8 cellular contexts compared by ENCODE assay signal in the genomic region with DNA sequence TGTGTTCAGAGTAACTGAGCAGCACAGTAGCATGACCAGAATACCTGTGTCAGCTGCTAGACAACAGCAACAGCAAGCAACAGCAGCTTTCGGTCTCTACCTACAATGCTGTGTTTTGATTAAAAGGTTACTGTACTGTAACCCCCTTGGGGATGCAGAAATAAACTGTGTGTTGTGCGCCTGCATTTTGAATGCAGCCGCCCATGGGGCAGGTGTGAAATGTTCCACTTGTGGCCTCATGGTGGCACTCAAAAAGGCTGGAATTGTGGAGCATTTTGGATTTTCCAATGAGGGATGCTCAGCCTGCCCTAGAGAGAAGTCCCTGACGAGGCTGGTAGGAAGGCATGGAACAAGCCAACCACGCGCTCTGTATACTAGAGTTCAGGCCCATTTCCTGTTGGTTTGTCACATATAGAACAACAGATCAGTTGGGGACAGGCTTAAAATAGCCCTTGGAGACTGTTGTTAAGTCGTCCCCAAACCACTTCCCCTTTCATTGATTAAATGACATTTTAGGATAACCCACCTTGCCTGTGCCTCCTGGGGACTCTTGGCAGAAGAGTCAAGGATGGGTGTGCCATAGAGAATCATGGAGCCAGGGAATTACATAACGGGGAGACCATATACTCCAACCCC. TPM values are rescaled to one million over a fixed set of nuclear protein-coding genes. Genes with fewer than 3 reads are reported as not detected.
DNase-seq lines count a peak whose midpoint lies in the region; ATAC-seq, FAIRE-seq and TF ChIP-seq lines count a peak whose summit lies in the region.

No MANE protein-coding gene starts in this region.

- no peaks in the 10 kb centered on the region for H3K4me1 ChIP-seq in right cardiac atrium (ENCODE audit: control insufficient read depth, insufficient read depth, low read length)

- no peak overlapping the region for H3K4me3 ChIP-seq in right cardiac atrium (ENCODE audit: low read length)

- no peaks in the 10 kb centered on the region for H3K27me3 ChIP-seq in right cardiac atrium (ENCODE audit: control insufficient read depth, insufficient read depth)

- DNase-seq in D721Med (ENCODE audit: insufficient read length, low spot score) (no peak), RWPE1 (ENCODE audit: low spot score) (no peak), right cardiac atrium (no peak), HCEC 1CT (no peak), T1000 (lab: John Stamatoyannopoulos, UW) (no peak), NCI-H446 treated with DMSO at 0.1 percent for 48 hours (lab: John Stamatoyannopoulos, UW) (no peak)

- no peak overlapping the region for H3K27ac ChIP-seq in RWPE1
- H3K27ac ChIP-seq in right cardiac atrium (ENCODE audit: low read length) = no peak overlapping the region

- FAIRE-seq in D721Med (lab: Jason Lieb, UNC) = no peak

- peak; percentile 69 for ATAC-seq in GM19324 (IDR thresholded peaks at IDR 0.05; ENCODE audit: low FRiP score, unreplicated experiment)
- peak; percentile 79 for ATAC-seq in HG03108 (IDR thresholded peaks at IDR 0.05; ENCODE audit: unreplicated experiment)
- ATAC-seq in right cardiac atrium = peak; percentile 24 to 45

- TF ChIP-seq CTCF in D721Med (IDR thresholded peaks at IDR 0.05; ENCODE audit: insufficient read depth, missing control alignments) (peak; percentile 49), RWPE1 (conservative IDR thresholded peaks at IDR 0.05; ENCODE audit: low read depth) (peak; percentile 18; the same call in 1 of the 2 replicates)

- CTCF ChIA-PET in RWPE1 (lab: Yijun Ruan, JAX) = interaction anchor here (0.6 kb wide), 2 partner anchors 63 to 133 kb away, joined by 8 to 9 read pairs; no protein-coding TSS in a partner anchor

- whole genome bisulfite sequencing in right cardiac atrium = 70% methylated on average over 8 of the region's 8 CpGs

- intact Hi-C loops in right cardiac atrium (cut with DNase I) = no loop called here

- POLR2A ChIA-PET in RWPE1 (lab: Yijun Ruan, JAX; ENCODE audit: low non-redundant PET) = no interaction called here

- H3K9me3 ChIP-seq in right cardiac atrium (ENCODE audit: control insufficient read depth, low read length) = no peaks in the 10 kb centered on the region

RNA-seq across cellular contexts. Expression of gene SCPEP1, which starts 27.1 kb away (rescaled TPM):
- total RNA-seq in right cardiac atrium = 10 to 100 TPM; 49.7 to 65.0 (median 58.1) TPM
- 87.9 TPM for polyA plus RNA-seq in right cardiac atrium

RNA-seq across cellular contexts. Expression of gene COIL, which starts 44.2 kb away (rescaled TPM):
- 10 to 100 TPM in 2 of 4 donors, 1 to 10 TPM in 2; 9.1 to 10.7 (median 10.2) TPM for total RNA-seq in right cardiac atrium
- polyA plus RNA-seq in right cardiac atrium = 7.7 TPM
